ENCODE assay signal across 25 cellular contexts in genomic region chr4:144658908-144659307, GRCh38. TPM values are rescaled to one million over a fixed set of nuclear protein-coding genes. Genes with fewer than 3 reads are reported as not detected.
DNase-seq lines count a peak whose midpoint lies in the region; ATAC-seq, FAIRE-seq and TF ChIP-seq lines count a peak whose summit lies in the region.
"Had no signal": no experiment of that assay in that cellular context is flagged by ENCODE, and none has a peak within 500 bp of the region (broad histone marks: within the 10 kb centered on the region; RNA-seq: fewer than 3 reads in every experiment).

No MANE protein-coding gene starts in this region.

- H3K79me2 ChIP-seq in astrocyte (ENCODE audit: insufficient read depth, low read length) (peaks cover 32% of the 10 kb centered on the region), smooth muscle cell (ENCODE audit: low read depth) (no peaks in the 10 kb centered on the region)

- ATAC-seq in HG02938 (IDR thresholded peaks at IDR 0.05; ENCODE audit: unreplicated experiment) (no peak), GM21717 (IDR thresholded peaks at IDR 0.05; ENCODE audit: unreplicated experiment) (no peak)
- ATAC-seq: activated naive CD4-positive, alpha-beta T cell treated with anti-CD3 and anti-CD28 coated beads, Interleukin-2, amount 50 U/mL, for 72 hours; heart right ventricle; stimulated activated naive CD8-positive, alpha-beta T cell treated with anti-CD3 and anti-CD28 coated beads, Interleukin-15, Interleukin-2, amounts not matched to agents 100 U/mL and 50 U/mL, for 24 hours had no signal

- peak; percentile 60 for FAIRE-seq in astrocyte (lab: Jason Lieb, UNC)
- FAIRE-seq: colon, TTC549 had no signal

- no peaks in the 10 kb centered on the region for H4K20me1 ChIP-seq in astrocyte (ENCODE audit: insufficient read depth, low read length)
- H4K20me1 ChIP-seq in smooth muscle cell (ENCODE audit: low read depth) = no peaks in the 10 kb centered on the region

- H3K9me3 ChIP-seq in KOPT-K1 (ENCODE audit: insufficient read depth, low read length, poor library complexity, severe bottlenecking) (no peaks in the 10 kb centered on the region), astrocyte (ENCODE audit: insufficient read depth, low read depth, low read length) (no peaks in the 10 kb centered on the region), smooth muscle cell (replicated peaks; ENCODE audit: low read depth) (no peaks in the 10 kb centered on the region)
- H3K9me3 ChIP-seq: heart right ventricle, MG63 had no signal

- H3K4me3 ChIP-seq in astrocyte (ENCODE audit: insufficient read depth, low read depth, low read length) (no peak overlapping the region), smooth muscle cell (no peak overlapping the region)
- H3K4me3 ChIP-seq: heart right ventricle, MG63 had no signal

- H3K36me3 ChIP-seq in KOPT-K1 (ENCODE audit: insufficient read depth, low read length) (peaks cover 29% of the 10 kb centered on the region), astrocyte (ENCODE audit: insufficient read depth, low read length) (peaks cover 38% of the 10 kb centered on the region), smooth muscle cell (ENCODE audit: low read depth) (no peaks in the 10 kb centered on the region)
- H3K36me3 ChIP-seq: heart right ventricle, MG63 had no signal

- H3K4me1 ChIP-seq in astrocyte (ENCODE audit: insufficient read depth, low read length) (no peaks in the 10 kb centered on the region), smooth muscle cell (ENCODE audit: low read depth) (no peaks in the 10 kb centered on the region)
- H3K4me1 ChIP-seq: heart right ventricle had no signal

- DNase-seq in EH (ENCODE audit: low read depth) (peak; percentile 77), astrocyte (ENCODE audit: low read depth) (peak; percentile 80), smooth muscle cell (lab: John Stamatoyannopoulos, UW; ENCODE audit: unreplicated experiment) (no peak)
- no peak for DNase-seq in activated CD8-positive, alpha-beta memory T cell treated with anti-CD3 and anti-CD28 coated beads, Interleukin-2, amount 50 U/mL, for 48 hours
- DNase-seq: activated CD4-positive, alpha-beta T cell treated with anti-CD3 and anti-CD28 coated beads for 48 hours; C1 segment of cervical spinal cord; endodermal cell; GF-D8; heart right ventricle; immature natural killer cell; MG63; NCI-H1436; Right ventricle myocardium superior; stimulated activated naive CD8-positive, alpha-beta T cell treated with anti-CD3 and anti-CD28 coated beads, Interleukin-15, Interleukin-2, amounts not matched to agents 100 U/mL and 50 U/mL, for 24 hours; trophoblast cell had no signal

- no peak overlapping the region for H3K4me3 Mint-ChIP-seq in astrocyte (ENCODE audit: unreplicated experiment)
- H3K4me3 Mint-ChIP-seq: brain, endodermal cell, immature natural killer cell, neural crest cell had no signal

- H3K4me1 Mint-ChIP-seq in astrocyte (ENCODE audit: low read depth, unreplicated experiment) = peaks cover 5% of the 10 kb centered on the region

- H3K27me3 Mint-ChIP-seq in astrocyte (ENCODE audit: low read depth, unreplicated experiment) = no peaks in the 10 kb centered on the region
- H3K27me3 Mint-ChIP-seq: brain had no signal

- H3K4me2 ChIP-seq in astrocyte (ENCODE audit: low read length) (no peak overlapping the region), smooth muscle cell (peak overlapping the region; percentile 16)

- H3K9ac ChIP-seq in astrocyte (ENCODE audit: low read length) (no peak overlapping the region), smooth muscle cell (ENCODE audit: low read depth) (no peak overlapping the region)

- H2AFZ ChIP-seq in astrocyte (ENCODE audit: low read depth, low read length) (no peak overlapping the region), smooth muscle cell (ENCODE audit: low read depth) (no peak overlapping the region)

- no peak for TF ChIP-seq CTCF in astrocyte (IDR thresholded peaks at IDR 0.05; ENCODE audit: insufficient read depth, low read depth, low read length)
- TF ChIP-seq CTCF in smooth muscle cell (IDR thresholded peaks at IDR 0.05; ENCODE audit: borderline replicate concordance, insufficient read depth, poor library complexity, severe bottlenecking) = no peak

- no peaks in the 10 kb centered on the region for H3F3A ChIP-seq in smooth muscle cell (ENCODE audit: low read depth)

- H3K27me3 ChIP-seq in astrocyte (ENCODE audit: insufficient read depth, low read length) = no peaks in the 10 kb centered on the region
- H3K27me3 ChIP-seq in smooth muscle cell (ENCODE audit: low read depth) = no peaks in the 10 kb centered on the region
- H3K27me3 ChIP-seq: heart right ventricle, MG63 had no signal

- WGBS in smooth muscle cell (ENCODE audit: low lambda C conversion rate) = 0% methylated on average over 1 of the region's 1 CpG

- H3K36me3 Mint-ChIP-seq in astrocyte (ENCODE audit: low read depth, unreplicated experiment) = no peaks in the 10 kb centered on the region
- H3K36me3 Mint-ChIP-seq: activated naive CD4-positive, alpha-beta T cell treated with anti-CD3 and anti-CD28 coated beads, Interleukin-2, amount 50 U/mL, for 72 hours; brain; immature natural killer cell had no signal

- H3K9me3 Mint-ChIP-seq in astrocyte (ENCODE audit: unreplicated experiment) = no peaks in the 10 kb centered on the region
- H3K9me3 Mint-ChIP-seq: activated naive CD4-positive, alpha-beta T cell treated with anti-CD3 and anti-CD28 coated beads, Interleukin-2, amount 50 U/mL, for 72 hours; brain; endodermal cell; neural crest cell had no signal

- H3K27ac ChIP-seq in KOPT-K1 (ENCODE audit: low read depth, low read length, poor library complexity, severe bottlenecking) (peak overlapping the region; percentile 100), astrocyte (ENCODE audit: low read depth, low read length) (no peak overlapping the region), smooth muscle cell (ENCODE audit: low read depth) (peak overlapping the region; percentile 8)
- H3K27ac ChIP-seq: heart right ventricle had no signal

- no peak overlapping the region for H3K27ac Mint-ChIP-seq in astrocyte (ENCODE audit: unreplicated experiment)
- H3K27ac Mint-ChIP-seq: activated naive CD4-positive, alpha-beta T cell treated with anti-CD3 and anti-CD28 coated beads, Interleukin-2, amount 50 U/mL, for 72 hours; brain; endodermal cell; immature natural killer cell; progenitor cell of endocrine pancreas had no signal

RNA-seq across cellular contexts. Expression of gene HHIP, which starts 13.0 kb away (rescaled TPM):
- 4.0 and 6.3 TPM in 2 replicates for total RNA-seq in astrocyte
- 0.63 and 0.67 TPM in 2 replicates for total RNA-seq in smooth muscle cell
- polyA plus RNA-seq in smooth muscle cell = 0.96 and 2.4 TPM in 2 replicates
- total RNA-seq: activated naive CD4-positive, alpha-beta T cell treated with anti-CD3 and anti-CD28 coated beads, Interleukin-2, amount 50 U/mL, for 72 hours; mononuclear cell; Right ventricle myocardium superior had no signal
- polyA plus RNA-seq: immature natural killer cell had no signal

Comparison
In these comparisons a context has a peak if more than half of its experiments do, and no peak if none do; other contexts are left out.
1. DNase-seq: peak in EH (single experiment) and astrocyte (single experiment); none in smooth muscle cell (single experiment) and activated CD8-positive, alpha-beta memory T cell treated with anti-CD3 and anti-CD28 coated beads, Interleukin-2, amount 50 U/mL, for 48 hours (single experiment).